8 cellular contexts compared by ENCODE assay signal in the genomic region with DNA sequence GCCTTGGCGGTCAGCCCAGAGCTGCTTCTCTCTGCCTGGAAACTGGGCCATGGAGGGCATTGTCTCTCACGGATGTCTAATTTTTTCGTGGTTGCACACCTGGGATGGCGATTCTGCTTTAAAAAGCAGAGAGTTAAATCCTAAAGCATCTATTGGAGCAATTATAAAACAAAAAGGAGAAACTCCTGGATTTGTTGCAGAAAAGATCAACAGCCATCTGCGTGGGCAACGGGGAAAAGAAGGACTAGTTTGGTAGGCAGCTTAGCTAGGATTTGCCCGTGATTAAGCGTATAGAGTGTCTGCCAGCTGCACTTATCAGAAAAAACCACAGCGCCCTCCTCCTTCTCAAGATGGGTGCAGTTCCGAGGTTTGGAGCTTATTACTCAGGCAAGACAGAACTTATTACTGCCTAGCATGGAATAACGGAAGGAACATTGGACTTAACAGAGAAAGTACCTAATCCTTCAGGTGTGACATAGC. TPM values are rescaled to one million over a fixed set of nuclear protein-coding genes. Genes with fewer than 3 reads are reported as not detected.
A peak's percentile ranks its signal among the peaks of the same experiment; 100 is the strongest.
DNase-seq lines count a peak whose midpoint lies in the region; ATAC-seq and TF ChIP-seq lines count a peak whose summit lies in the region.

No MANE protein-coding gene starts in this region.

- TF ChIP-seq CTCF in HFFc6 (IDR thresholded peaks at IDR 0.05), result peak; percentile 68

- peak; percentile 60 for ATAC-seq in effector memory CD8-positive, alpha-beta T cell (replicated peaks)
- ATAC-seq in memory B cell (ENCODE audit: low read depth) (peak; percentile 67), GM21825 (IDR thresholded peaks at IDR 0.05; ENCODE audit: unreplicated experiment) (no peak)
- ATAC-seq in stimulated activated effector memory CD8-positive, alpha-beta T cell treated with anti-CD3 and anti-CD28 coated beads, Interleukin-12 subunit alpha, Interleukin-12 subunit beta, amount 100 ng/mL, for 72 hours, result peak; percentile 72

- H3K4me3 Mint-ChIP-seq in HFFc6, result peak overlapping the region; percentile 96
- peak overlapping the region; percentile 88 to 91 for H3K4me3 Mint-ChIP-seq in effector memory CD8-positive, alpha-beta T cell
- H3K4me3 Mint-ChIP-seq in memory B cell, result peak overlapping the region; percentile 94
- H3K4me3 Mint-ChIP-seq in stimulated activated effector memory CD8-positive, alpha-beta T cell treated with anti-CD3 and anti-CD28 coated beads, Interleukin-12 subunit alpha, Interleukin-12 subunit beta, amount 100 ng/mL, for 72 hours, result peak overlapping the region; percentile 86

- DNase-seq in EL, result peak; percentile 71
- peak; percentile 75 for DNase-seq in HFFc6
- DNase-seq in NCI-H226, result peak; percentile 80
- peak; percentile 38 for DNase-seq in activated CD4-positive, alpha-beta T cell treated with anti-CD3 and anti-CD28 coated beads, Interleukin-2, amount 50 U/mL, for 1 hour
- DNase-seq in effector memory CD8-positive, alpha-beta T cell, result peak; percentile 24 to 33 (median 25)
- DNase-seq in memory B cell (ENCODE audit: low spot score in 2 of 2), result peak; percentile 25 to 36
- no peak for DNase-seq in stimulated activated effector memory CD8-positive, alpha-beta T cell treated with anti-CD3 and anti-CD28 coated beads, Interleukin-12 subunit alpha, Interleukin-12 subunit beta, amount 100 ng/mL, for 72 hours (ENCODE audit: low spot score in 2 of 2)

- H3K27ac Mint-ChIP-seq in HFFc6 (peak overlapping the region; percentile 81), memory B cell (peak overlapping the region; percentile 89)
- H3K27ac Mint-ChIP-seq in effector memory CD8-positive, alpha-beta T cell, result peak overlapping the region; percentile 87 to 93
- peak overlapping the region; percentile 88 for H3K27ac Mint-ChIP-seq in stimulated activated effector memory CD8-positive, alpha-beta T cell treated with anti-CD3 and anti-CD28 coated beads, Interleukin-12 subunit alpha, Interleukin-12 subunit beta, amount 100 ng/mL, for 72 hours

- H3K36me3 Mint-ChIP-seq in HFFc6 (ENCODE audit: low read depth) (peaks cover 39% of the 10 kb centered on the region), memory B cell (peaks cover 4% of the 10 kb centered on the region)
- H3K36me3 Mint-ChIP-seq in effector memory CD8-positive, alpha-beta T cell (ENCODE audit: insufficient read depth), result no peaks in the 10 kb centered on the region
- H3K36me3 Mint-ChIP-seq in stimulated activated effector memory CD8-positive, alpha-beta T cell treated with anti-CD3 and anti-CD28 coated beads, Interleukin-12 subunit alpha, Interleukin-12 subunit beta, amount 100 ng/mL, for 72 hours, result no peaks in the 10 kb centered on the region

- H3K4me1 Mint-ChIP-seq in HFFc6 (ENCODE audit: low read depth) (peaks cover 42% of the 10 kb centered on the region), memory B cell (peaks cover 32% of the 10 kb centered on the region)
- peaks cover 32 to 36% of the 10 kb centered on the region in 2 donors for H3K4me1 Mint-ChIP-seq in effector memory CD8-positive, alpha-beta T cell (ENCODE audit: low read depth in 2 of 2)
- peaks cover 23% of the 10 kb centered on the region for H3K4me1 Mint-ChIP-seq in stimulated activated effector memory CD8-positive, alpha-beta T cell treated with anti-CD3 and anti-CD28 coated beads, Interleukin-12 subunit alpha, Interleukin-12 subunit beta, amount 100 ng/mL, for 72 hours

- H3K9me3 Mint-ChIP-seq in HFFc6, result peaks cover 8% of the 10 kb centered on the region; the same call in 1 of the 2 replicates
- peaks cover 0 to 4% of the 10 kb centered on the region in 2 donors for H3K9me3 Mint-ChIP-seq in effector memory CD8-positive, alpha-beta T cell
- no peaks in the 10 kb centered on the region for H3K9me3 Mint-ChIP-seq in memory B cell
- no peaks in the 10 kb centered on the region for H3K9me3 Mint-ChIP-seq in stimulated activated effector memory CD8-positive, alpha-beta T cell treated with anti-CD3 and anti-CD28 coated beads, Interleukin-12 subunit alpha, Interleukin-12 subunit beta, amount 100 ng/mL, for 72 hours

- H3K27me3 Mint-ChIP-seq in HFFc6 (ENCODE audit: insufficient read depth) (peaks cover 1% of the 10 kb centered on the region; the same call in 1 of the 2 replicates), memory B cell (no peaks in the 10 kb centered on the region)
- no peaks in the 10 kb centered on the region for H3K27me3 Mint-ChIP-seq in effector memory CD8-positive, alpha-beta T cell

RNA-seq across cellular contexts. Expression of gene SLC25A24, which starts 0.5 kb away (rescaled TPM):
- total RNA-seq in HFFc6 (2021; fragmentation: NEBNext Ultra II Directional; extraction: Animal tissue kit (Norgen Biotek cat#: 25700)), result 10 to 100 TPM; 34.5 to 44.6 (median 39.9) TPM

RNA-seq across cellular contexts. Expression of gene NBPF4, which starts 43.2 kb away (rescaled TPM):
- not detected for total RNA-seq in HFFc6 (2021; fragmentation: NEBNext Ultra II Directional; extraction: Animal tissue kit (Norgen Biotek cat#: 25700))

Comparison
In these comparisons a context has a peak if more than half of its experiments do, and no peak if none do; other contexts are left out.
1. DNase-seq: peak in EL (single experiment), HFFc6 (single experiment), NCI-H226 (single experiment), activated CD4-positive, alpha-beta T cell treated with anti-CD3 and anti-CD28 coated beads, Interleukin-2, amount 50 U/mL, for 1 hour (single experiment), effector memory CD8-positive, alpha-beta T cell (3 of 3) and memory B cell (2 of 2); none in stimulated activated effector memory CD8-positive, alpha-beta T cell treated with anti-CD3 and anti-CD28 coated beads, Interleukin-12 subunit alpha, Interleukin-12 subunit beta, amount 100 ng/mL, for 72 hours (0 of 2).
2. Peak in every context shown above with its lines, with median percentiles within 50 percentile points of each other: H3K27ac Mint-ChIP-seq and H3K4me3 Mint-ChIP-seq.